1 cellular context compared by ENCODE assay signal in genomic region chr9:7957803-7958202, GRCh38.
TF ChIP-seq lines count a peak whose summit lies in the region.

No MANE protein-coding gene starts in this region.

TF ChIP-seq in HepG2, 621 proteins besides CTCF, POLR2A, EP300 and RAD21 (continued from another document):
- TF ChIP-seq HCFC1 (IDR thresholded peaks at IDR 0.05; ENCODE audit: low read depth, low read length), result no peak
- TF ChIP-seq SP1 (IDR thresholded peaks at IDR 0.05), result no peak
- TF ChIP-seq SP1 (CRISPR knock-in tag; IDR thresholded peaks at IDR 0.05), result no peak
- TF ChIP-seq MBNL3 (CRISPR knock-in tag; conservative IDR thresholded peaks at IDR 0.05), result no peak
TF ChIP-seq in HepG2: peak in this region for 2.
